ENCODE assay signal across 14 cellular contexts in the genomic region with DNA sequence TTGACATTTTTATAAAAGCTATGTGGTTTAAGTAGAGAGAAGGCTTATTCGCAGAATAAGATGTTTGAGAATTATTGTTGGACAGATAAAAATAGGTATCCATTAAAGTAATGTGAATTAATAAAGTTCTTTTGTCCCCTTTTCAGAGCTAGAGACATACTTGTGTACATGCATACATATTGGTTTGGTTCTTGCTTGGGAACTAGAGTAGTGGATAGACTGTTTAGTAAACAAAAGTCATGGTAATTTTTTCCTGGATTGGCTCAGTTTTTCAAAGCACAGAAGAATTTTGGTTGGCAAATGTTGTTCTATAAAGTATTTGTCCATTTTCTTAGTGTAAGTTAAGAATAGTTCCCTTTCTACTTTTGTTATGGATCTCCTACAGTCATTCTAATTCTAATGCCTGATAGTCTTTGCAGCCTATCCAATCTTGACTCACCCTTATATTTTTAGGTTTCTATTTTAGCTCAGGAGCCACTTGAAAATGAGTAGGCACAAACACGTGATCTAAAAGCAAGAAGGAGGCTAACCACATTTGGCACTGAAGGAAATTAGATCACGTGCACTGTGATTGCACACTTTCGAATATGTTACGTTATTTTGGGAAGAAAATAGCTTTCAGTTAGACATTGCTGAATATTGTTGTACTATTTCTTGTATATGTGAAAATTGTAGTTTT. TPM values are rescaled to one million over a fixed set of nuclear protein-coding genes. Genes with fewer than 3 reads are reported as not detected.
A peak's percentile ranks its signal among the peaks of the same experiment; 100 is the strongest.
DNase-seq lines count a peak whose midpoint lies in the region; ATAC-seq and TF ChIP-seq lines count a peak whose summit lies in the region.
"Had no signal": no experiment of that assay in that cellular context is flagged by ENCODE, and none has a peak within 500 bp of the region (broad histone marks: within the 10 kb centered on the region; RNA-seq: fewer than 3 reads in every experiment).

No MANE protein-coding gene starts in this region.

- peak overlapping the region; percentile 3 for H3K4me3 Mint-ChIP-seq in activated CD8-positive, alpha-beta memory T cell treated with anti-CD3 and anti-CD28 coated beads, Interleukin-2, amount 10 ng/mL, durations not matched to agents 7 days and 5 days

- no peaks in the 10 kb centered on the region for H3K79me2 ChIP-seq in Karpas-422 (ENCODE audit: low read length)

- no peak overlapping the region for H2AFZ ChIP-seq in Karpas-422 (ENCODE audit: low read length)

- H3K4me1 ChIP-seq in gastrocnemius medialis, result peaks cover 7 to 22% of the 10 kb centered on the region in 2 donors
- H3K4me1 ChIP-seq in Karpas-422 (ENCODE audit: low read length), result no peaks in the 10 kb centered on the region; the same call in 1 of the 2 replicates

- H3K27me3 Mint-ChIP-seq in activated CD8-positive, alpha-beta memory T cell treated with anti-CD3 and anti-CD28 coated beads, Interleukin-2, amount 10 ng/mL, durations not matched to agents 7 days and 5 days, result no peaks in the 10 kb centered on the region

- no peak for DNase-seq in activated CD8-positive, alpha-beta memory T cell treated with anti-CD3 and anti-CD28 coated beads, Interleukin-2, amount 10 ng/mL, durations not matched to agents 7 days and 5 days
- no peak for DNase-seq in activated CD8-positive, alpha-beta memory T cell treated with anti-CD3 and anti-CD28 coated beads, Interleukin-2, amount 50 U/mL, for 48 hours
- peak; percentile 26 for DNase-seq in LHCN-M2 (ENCODE audit: low read depth)
- DNase-seq in brain microvascular endothelial cell, result peak; percentile 9
- DNase-seq in gastrocnemius medialis, result peak in 1 of 2 donors; percentile 29
- no peak for DNase-seq in Karpas-422
- DNase-seq in kidney tubule cell (ENCODE audit: low spot score), result no peak
- no peak for DNase-seq in omental fat pad (ENCODE audit: low spot score)
- DNase-seq: ACHN; activated CD4-positive, alpha-beta T cell treated with anti-CD3 and anti-CD28 coated beads, Interleukin-2, amount 50 U/mL, for 48 hours; DMS79 treated with DMSO at 0.1 percent for 48 hours; NCI-H187; stimulated activated CD4-positive, alpha-beta T cell treated with anti-CD3 and anti-CD28 coated beads, Interleukin-15, amount 100 ng/mL, for 24 hours; stimulated activated CD8-positive, alpha-beta memory T cell treated with anti-CD3 and anti-CD28 coated beads, Interleukin-4, amount 100 ng/mL, for 48 hours had no signal

- H3K9me3 Mint-ChIP-seq in activated CD8-positive, alpha-beta memory T cell treated with anti-CD3 and anti-CD28 coated beads, Interleukin-2, amount 10 ng/mL, durations not matched to agents 7 days and 5 days (ENCODE audit: low read depth), result peaks cover 26% of the 10 kb centered on the region

- peak; percentile 50 for ATAC-seq in activated CD8-positive, alpha-beta memory T cell treated with anti-CD3 and anti-CD28 coated beads, Interleukin-2, amount 10 ng/mL, durations not matched to agents 7 days and 5 days
- ATAC-seq in gastrocnemius medialis (peak; percentile 97 to 98), omental fat pad (ENCODE audit: low FRiP score) (no peak)

- H3K36me3 Mint-ChIP-seq in activated CD8-positive, alpha-beta memory T cell treated with anti-CD3 and anti-CD28 coated beads, Interleukin-2, amount 10 ng/mL, durations not matched to agents 7 days and 5 days, result peaks cover 61% of the 10 kb centered on the region

- H3K36me3 ChIP-seq in brain microvascular endothelial cell (replicated peaks) (no peaks in the 10 kb centered on the region), gastrocnemius medialis (no peaks in the 10 kb centered on the region), Karpas-422 (ENCODE audit: insufficient read depth, low read length) (no peaks in the 10 kb centered on the region)

- H3K9me2 ChIP-seq in Karpas-422 (replicated peaks; ENCODE audit: insufficient read depth, low read length), result no peaks in the 10 kb centered on the region

- CTCF ChIA-PET in activated CD8-positive, alpha-beta memory T cell treated with anti-CD3 and anti-CD28 coated beads, Interleukin-2, amount 10 ng/mL, durations not matched to agents 7 days and 5 days (lab: Charles Lee), result interaction anchor here (0.8 to 2.8 kb wide), 5 partner anchors 11 to 338 kb away, joined by 3 to 9 read pairs (median 4); partner anchors contain the start of gene ZBTB37

- in situ Hi-C loops in brain microvascular endothelial cell (cut with HindIII; ENCODE audit: low pct_ligation_motif_present, low sequenced_read_pairs), result no loop called here
- in situ Hi-C loops in gastrocnemius medialis (cut with MboI; ENCODE audit: low sequenced_read_pairs in 4 of 4), result no loop called here

- no peaks in the 10 kb centered on the region for H3K9me3 ChIP-seq in gastrocnemius medialis
- H3K9me3 ChIP-seq in Karpas-422 (ENCODE audit: low read length), result no peaks in the 10 kb centered on the region

- H3K27me3 ChIP-seq in brain microvascular endothelial cell (replicated peaks) (no peaks in the 10 kb centered on the region), gastrocnemius medialis (no peaks in the 10 kb centered on the region), Karpas-422 (ENCODE audit: low read length) (no peaks in the 10 kb centered on the region)

- no peak overlapping the region for H3K4me2 ChIP-seq in Karpas-422 (ENCODE audit: low read depth, low read length, poor library complexity, severe bottlenecking)

- no peak overlapping the region for H3K9ac ChIP-seq in Karpas-422 (ENCODE audit: low read length)

- peaks cover 45% of the 10 kb centered on the region for H3K4me1 Mint-ChIP-seq in activated CD8-positive, alpha-beta memory T cell treated with anti-CD3 and anti-CD28 coated beads, Interleukin-2, amount 10 ng/mL, durations not matched to agents 7 days and 5 days

- H3K4me3 ChIP-seq in brain microvascular endothelial cell (ENCODE audit: low read depth, low read length), result no peak overlapping the region
- H3K4me3 ChIP-seq in gastrocnemius medialis, result peak overlapping the region in 1 of 4 donors; percentile 10
- no peak overlapping the region for H3K4me3 ChIP-seq in Karpas-422 (ENCODE audit: low read length)

- TF ChIP-seq CTCF in brain microvascular endothelial cell (IDR thresholded peaks at IDR 0.05; ENCODE audit: low read depth, low read length, missing control alignments), result no peak
- no peak for TF ChIP-seq CTCF in gastrocnemius medialis (IDR thresholded peaks at IDR 0.05 in 4 of 5, conservative IDR thresholded peaks at IDR 0.05 in 1 of 5)
- TF ChIP-seq CTCF in omental fat pad (IDR thresholded peaks at IDR 0.05), result no peak

- H3K27ac ChIP-seq in brain microvascular endothelial cell, result no peak overlapping the region
- H3K27ac ChIP-seq in gastrocnemius medialis, result peak overlapping the region in 2 of 4 donors; percentile 32 to 58
- H3K27ac ChIP-seq in Karpas-422 (ENCODE audit: low read length), result no peak overlapping the region

- peak overlapping the region; percentile 93 for H3K27ac Mint-ChIP-seq in activated CD8-positive, alpha-beta memory T cell treated with anti-CD3 and anti-CD28 coated beads, Interleukin-2, amount 10 ng/mL, durations not matched to agents 7 days and 5 days

- no peak for TF ChIP-seq POLR2A in gastrocnemius medialis (IDR thresholded peaks at IDR 0.05)

- peaks cover 28% of the 10 kb centered on the region; the same call in 1 of the 2 replicates for H4K20me1 ChIP-seq in Karpas-422 (ENCODE audit: insufficient read depth, low read depth, low read length)

- intact Hi-C loops in gastrocnemius medialis (cut with DNase I; ENCODE audit: low total_unique reads), result no loop called here

RNA-seq across cellular contexts. Expression of gene RABGAP1L, which starts 47.0 kb away (rescaled TPM):
- 10 to 100 TPM; 60.5 to 83.5 TPM for total RNA-seq in activated CD8-positive, alpha-beta memory T cell treated with anti-CD3 and anti-CD28 coated beads, Interleukin-2, amount 10 ng/mL, durations not matched to agents 7 days and 5 days
- total RNA-seq in LHCN-M2 (2014; rRNA removed), result 14.0 and 14.1 TPM in 2 replicates
- 6.0 TPM for polyA plus RNA-seq in LHCN-M2 (2012)
- total RNA-seq in gastrocnemius medialis, result 10 to 100 TPM in 3 of 4 donors, 1 to 10 TPM in 1; 8.8 to 22.2 (median 14.9) TPM
- total RNA-seq in Karpas-422 (2014; rRNA removed; shearing (Covaris generic); ENCODE audit: low replicate concordance), result 28.9 and 39.5 TPM in 2 replicates
- 10 to 100 TPM; 31.7 to 49.7 (median 34.3) TPM for total RNA-seq in omental fat pad

Comparison
In these comparisons a context has a peak if more than half of its experiments do, and no peak if none do; other contexts are left out.
1. DNase-seq: peak in LHCN-M2 (single experiment) and brain microvascular endothelial cell (single experiment); none in activated CD8-positive, alpha-beta memory T cell treated with anti-CD3 and anti-CD28 coated beads, Interleukin-2, amount 10 ng/mL, durations not matched to agents 7 days and 5 days (single experiment), activated CD8-positive, alpha-beta memory T cell treated with anti-CD3 and anti-CD28 coated beads, Interleukin-2, amount 50 U/mL, for 48 hours (single experiment), Karpas-422 (single experiment), kidney tubule cell (single experiment) and omental fat pad (single experiment).